In the genomic region with DNA sequence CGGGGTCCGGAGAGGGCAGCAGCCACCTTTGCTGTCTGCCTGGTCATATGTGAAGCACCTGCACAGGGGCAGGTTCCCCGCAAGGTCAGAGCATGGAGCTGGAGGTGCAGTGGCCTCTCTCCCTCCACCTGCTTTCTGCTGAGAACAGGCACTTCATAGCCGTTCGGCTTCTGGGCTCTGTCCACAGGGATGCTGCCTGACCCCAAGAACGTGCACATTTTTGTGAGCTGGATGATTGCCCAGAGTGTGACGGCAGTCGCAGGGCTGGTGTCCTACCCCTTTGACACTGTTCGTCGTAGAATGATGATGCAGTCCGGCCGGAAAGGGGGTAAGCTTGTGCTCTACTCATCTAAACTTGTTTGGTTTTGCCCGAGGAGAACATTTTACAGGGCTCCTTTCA, we compare ENCODE assay signal across 1 cellular context.
TF ChIP-seq lines count a peak whose summit lies in the region.

No MANE protein-coding gene starts in this region.

TF ChIP-seq in K562, 482 proteins besides CTCF, POLR2A, EP300 and RAD21:
- peak; percentile 43; the same call in 1 of the 2 replicates for TF ChIP-seq POLR2G (IDR thresholded peaks at IDR 0.05; ENCODE audit: low read depth, low read length)
- TF ChIP-seq SRSF9 (IDR thresholded peaks at IDR 0.05; ENCODE audit: borderline replicate concordance, low read depth, low read length) = no peak
